In the genomic region with DNA sequence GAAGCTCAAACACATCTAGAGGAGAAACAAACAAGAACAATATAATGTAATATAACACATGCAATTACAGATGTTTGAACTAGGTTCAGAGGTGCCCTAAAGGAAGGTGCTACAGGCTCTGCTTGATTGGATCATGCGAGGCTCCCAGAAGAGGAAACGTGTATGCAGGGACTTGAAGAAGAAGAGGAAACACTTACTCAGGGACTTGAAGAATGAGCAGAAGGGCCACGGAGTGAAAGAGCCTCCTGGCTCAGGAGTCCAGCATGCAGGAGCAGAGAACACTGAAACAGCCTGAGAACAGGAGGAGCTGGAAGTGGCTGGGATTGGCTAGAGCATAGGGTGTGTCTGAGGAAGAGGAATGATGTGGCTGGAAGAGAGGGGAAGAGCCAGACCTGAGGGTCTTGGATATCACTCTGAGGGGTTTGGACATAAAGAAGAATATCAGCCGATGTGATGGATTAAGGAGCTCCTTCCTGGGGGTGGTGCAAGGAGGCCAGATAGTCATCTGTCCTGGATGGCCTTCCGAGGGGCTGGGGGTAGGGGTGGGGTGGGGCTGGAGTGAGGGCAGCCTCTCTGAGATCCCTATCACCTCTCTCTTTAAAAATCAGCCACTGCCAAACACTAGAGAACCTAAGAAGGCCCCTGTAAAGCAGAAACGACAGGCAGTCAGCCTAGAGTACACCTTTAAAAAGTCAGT, we compare ENCODE assay signal across 1 cellular context.
TF ChIP-seq lines count a peak whose summit lies in the region.

No MANE protein-coding gene starts in this region.

TF ChIP-seq in K562, 482 proteins besides CTCF, POLR2A, EP300 and RAD21 (continues in another document):
- TF ChIP-seq, protein P1, sequence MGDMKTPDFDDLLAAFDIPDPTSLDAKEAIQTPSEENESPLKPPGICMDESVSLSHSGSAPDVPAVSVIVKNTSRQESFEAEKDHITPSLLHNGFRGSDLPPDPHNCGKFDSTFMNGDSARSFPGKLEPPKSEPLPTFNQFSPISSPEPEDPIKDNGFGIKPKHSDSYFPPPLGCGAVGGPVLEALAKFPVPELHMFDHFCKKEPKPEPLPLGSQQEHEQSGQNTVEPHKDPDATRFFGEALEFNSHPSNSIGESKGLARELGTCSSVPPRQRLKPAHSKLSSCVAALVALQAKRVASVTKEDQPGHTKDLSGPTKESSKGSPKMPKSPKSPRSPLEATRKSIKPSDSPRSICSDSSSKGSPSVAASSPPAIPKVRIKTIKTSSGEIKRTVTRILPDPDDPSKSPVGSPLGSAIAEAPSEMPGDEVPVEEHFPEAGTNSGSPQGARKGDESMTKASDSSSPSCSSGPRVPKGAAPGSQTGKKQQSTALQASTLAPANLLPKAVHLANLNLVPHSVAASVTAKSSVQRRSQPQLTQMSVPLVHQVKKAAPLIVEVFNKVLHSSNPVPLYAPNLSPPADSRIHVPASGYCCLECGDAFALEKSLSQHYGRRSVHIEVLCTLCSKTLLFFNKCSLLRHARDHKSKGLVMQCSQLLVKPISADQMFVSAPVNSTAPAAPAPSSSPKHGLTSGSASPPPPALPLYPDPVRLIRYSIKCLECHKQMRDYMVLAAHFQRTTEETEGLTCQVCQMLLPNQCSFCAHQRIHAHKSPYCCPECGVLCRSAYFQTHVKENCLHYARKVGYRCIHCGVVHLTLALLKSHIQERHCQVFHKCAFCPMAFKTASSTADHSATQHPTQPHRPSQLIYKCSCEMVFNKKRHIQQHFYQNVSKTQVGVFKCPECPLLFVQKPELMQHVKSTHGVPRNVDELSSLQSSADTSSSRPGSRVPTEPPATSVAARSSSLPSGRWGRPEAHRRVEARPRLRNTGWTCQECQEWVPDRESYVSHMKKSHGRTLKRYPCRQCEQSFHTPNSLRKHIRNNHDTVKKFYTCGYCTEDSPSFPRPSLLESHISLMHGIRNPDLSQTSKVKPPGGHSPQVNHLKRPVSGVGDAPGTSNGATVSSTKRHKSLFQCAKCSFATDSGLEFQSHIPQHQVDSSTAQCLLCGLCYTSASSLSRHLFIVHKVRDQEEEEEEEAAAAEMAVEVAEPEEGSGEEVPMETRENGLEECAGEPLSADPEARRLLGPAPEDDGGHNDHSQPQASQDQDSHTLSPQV (IDR thresholded peaks at IDR 0.05), result peak; percentile 4; the same call in 1 of the 2 replicates
- peak; percentile 48; the same call in 1 of the 2 replicates for TF ChIP-seq DPF2 (IDR thresholded peaks at IDR 0.05)
- TF ChIP-seq CXXC5 (CRISPR knock-in tag; IDR thresholded peaks at IDR 0.05), result peak; percentile 16; the same call in 1 of the 2 replicates
- TF ChIP-seq ELF1 (tag; IDR thresholded peaks at IDR 0.05), result 0 out of 2 replicates have a peak, but pooled peaks have one; percentile 18
- TF ChIP-seq, protein P2, sequence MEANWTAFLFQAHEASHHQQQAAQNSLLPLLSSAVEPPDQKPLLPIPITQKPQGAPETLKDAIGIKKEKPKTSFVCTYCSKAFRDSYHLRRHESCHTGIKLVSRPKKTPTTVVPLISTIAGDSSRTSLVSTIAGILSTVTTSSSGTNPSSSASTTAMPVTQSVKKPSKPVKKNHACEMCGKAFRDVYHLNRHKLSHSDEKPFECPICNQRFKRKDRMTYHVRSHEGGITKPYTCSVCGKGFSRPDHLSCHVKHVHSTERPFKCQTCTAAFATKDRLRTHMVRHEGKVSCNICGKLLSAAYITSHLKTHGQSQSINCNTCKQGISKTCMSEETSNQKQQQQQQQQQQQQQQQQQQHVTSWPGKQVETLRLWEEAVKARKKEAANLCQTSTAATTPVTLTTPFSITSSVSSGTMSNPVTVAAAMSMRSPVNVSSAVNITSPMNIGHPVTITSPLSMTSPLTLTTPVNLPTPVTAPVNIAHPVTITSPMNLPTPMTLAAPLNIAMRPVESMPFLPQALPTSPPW (CRISPR knock-in tag; IDR thresholded peaks at IDR 0.05), result peak; percentile 49; the same call in 1 of the 2 replicates
- peak; percentile 45; the same call in 1 of the 2 replicates for TF ChIP-seq HDGF (IDR thresholded peaks at IDR 0.05)
- TF ChIP-seq, protein P3, sequence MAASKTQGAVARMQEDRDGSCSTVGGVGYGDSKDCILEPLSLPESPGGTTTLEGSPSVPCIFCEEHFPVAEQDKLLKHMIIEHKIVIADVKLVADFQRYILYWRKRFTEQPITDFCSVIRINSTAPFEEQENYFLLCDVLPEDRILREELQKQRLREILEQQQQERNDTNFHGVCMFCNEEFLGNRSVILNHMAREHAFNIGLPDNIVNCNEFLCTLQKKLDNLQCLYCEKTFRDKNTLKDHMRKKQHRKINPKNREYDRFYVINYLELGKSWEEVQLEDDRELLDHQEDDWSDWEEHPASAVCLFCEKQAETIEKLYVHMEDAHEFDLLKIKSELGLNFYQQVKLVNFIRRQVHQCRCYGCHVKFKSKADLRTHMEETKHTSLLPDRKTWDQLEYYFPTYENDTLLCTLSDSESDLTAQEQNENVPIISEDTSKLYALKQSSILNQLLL (CRISPR knock-in tag; IDR thresholded peaks at IDR 0.05; ENCODE audit: borderline replicate concordance), result no peak
- TF ChIP-seq, protein P4, sequence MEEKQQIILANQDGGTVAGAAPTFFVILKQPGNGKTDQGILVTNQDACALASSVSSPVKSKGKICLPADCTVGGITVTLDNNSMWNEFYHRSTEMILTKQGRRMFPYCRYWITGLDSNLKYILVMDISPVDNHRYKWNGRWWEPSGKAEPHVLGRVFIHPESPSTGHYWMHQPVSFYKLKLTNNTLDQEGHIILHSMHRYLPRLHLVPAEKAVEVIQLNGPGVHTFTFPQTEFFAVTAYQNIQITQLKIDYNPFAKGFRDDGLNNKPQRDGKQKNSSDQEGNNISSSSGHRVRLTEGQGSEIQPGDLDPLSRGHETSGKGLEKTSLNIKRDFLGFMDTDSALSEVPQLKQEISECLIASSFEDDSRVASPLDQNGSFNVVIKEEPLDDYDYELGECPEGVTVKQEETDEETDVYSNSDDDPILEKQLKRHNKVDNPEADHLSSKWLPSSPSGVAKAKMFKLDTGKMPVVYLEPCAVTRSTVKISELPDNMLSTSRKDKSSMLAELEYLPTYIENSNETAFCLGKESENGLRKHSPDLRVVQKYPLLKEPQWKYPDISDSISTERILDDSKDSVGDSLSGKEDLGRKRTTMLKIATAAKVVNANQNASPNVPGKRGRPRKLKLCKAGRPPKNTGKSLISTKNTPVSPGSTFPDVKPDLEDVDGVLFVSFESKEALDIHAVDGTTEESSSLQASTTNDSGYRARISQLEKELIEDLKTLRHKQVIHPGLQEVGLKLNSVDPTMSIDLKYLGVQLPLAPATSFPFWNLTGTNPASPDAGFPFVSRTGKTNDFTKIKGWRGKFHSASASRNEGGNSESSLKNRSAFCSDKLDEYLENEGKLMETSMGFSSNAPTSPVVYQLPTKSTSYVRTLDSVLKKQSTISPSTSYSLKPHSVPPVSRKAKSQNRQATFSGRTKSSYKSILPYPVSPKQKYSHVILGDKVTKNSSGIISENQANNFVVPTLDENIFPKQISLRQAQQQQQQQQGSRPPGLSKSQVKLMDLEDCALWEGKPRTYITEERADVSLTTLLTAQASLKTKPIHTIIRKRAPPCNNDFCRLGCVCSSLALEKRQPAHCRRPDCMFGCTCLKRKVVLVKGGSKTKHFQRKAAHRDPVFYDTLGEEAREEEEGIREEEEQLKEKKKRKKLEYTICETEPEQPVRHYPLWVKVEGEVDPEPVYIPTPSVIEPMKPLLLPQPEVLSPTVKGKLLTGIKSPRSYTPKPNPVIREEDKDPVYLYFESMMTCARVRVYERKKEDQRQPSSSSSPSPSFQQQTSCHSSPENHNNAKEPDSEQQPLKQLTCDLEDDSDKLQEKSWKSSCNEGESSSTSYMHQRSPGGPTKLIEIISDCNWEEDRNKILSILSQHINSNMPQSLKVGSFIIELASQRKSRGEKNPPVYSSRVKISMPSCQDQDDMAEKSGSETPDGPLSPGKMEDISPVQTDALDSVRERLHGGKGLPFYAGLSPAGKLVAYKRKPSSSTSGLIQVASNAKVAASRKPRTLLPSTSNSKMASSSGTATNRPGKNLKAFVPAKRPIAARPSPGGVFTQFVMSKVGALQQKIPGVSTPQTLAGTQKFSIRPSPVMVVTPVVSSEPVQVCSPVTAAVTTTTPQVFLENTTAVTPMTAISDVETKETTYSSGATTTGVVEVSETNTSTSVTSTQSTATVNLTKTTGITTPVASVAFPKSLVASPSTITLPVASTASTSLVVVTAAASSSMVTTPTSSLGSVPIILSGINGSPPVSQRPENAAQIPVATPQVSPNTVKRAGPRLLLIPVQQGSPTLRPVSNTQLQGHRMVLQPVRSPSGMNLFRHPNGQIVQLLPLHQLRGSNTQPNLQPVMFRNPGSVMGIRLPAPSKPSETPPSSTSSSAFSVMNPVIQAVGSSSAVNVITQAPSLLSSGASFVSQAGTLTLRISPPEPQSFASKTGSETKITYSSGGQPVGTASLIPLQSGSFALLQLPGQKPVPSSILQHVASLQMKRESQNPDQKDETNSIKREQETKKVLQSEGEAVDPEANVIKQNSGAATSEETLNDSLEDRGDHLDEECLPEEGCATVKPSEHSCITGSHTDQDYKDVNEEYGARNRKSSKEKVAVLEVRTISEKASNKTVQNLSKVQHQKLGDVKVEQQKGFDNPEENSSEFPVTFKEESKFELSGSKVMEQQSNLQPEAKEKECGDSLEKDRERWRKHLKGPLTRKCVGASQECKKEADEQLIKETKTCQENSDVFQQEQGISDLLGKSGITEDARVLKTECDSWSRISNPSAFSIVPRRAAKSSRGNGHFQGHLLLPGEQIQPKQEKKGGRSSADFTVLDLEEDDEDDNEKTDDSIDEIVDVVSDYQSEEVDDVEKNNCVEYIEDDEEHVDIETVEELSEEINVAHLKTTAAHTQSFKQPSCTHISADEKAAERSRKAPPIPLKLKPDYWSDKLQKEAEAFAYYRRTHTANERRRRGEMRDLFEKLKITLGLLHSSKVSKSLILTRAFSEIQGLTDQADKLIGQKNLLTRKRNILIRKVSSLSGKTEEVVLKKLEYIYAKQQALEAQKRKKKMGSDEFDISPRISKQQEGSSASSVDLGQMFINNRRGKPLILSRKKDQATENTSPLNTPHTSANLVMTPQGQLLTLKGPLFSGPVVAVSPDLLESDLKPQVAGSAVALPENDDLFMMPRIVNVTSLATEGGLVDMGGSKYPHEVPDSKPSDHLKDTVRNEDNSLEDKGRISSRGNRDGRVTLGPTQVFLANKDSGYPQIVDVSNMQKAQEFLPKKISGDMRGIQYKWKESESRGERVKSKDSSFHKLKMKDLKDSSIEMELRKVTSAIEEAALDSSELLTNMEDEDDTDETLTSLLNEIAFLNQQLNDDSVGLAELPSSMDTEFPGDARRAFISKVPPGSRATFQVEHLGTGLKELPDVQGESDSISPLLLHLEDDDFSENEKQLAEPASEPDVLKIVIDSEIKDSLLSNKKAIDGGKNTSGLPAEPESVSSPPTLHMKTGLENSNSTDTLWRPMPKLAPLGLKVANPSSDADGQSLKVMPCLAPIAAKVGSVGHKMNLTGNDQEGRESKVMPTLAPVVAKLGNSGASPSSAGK (IDR thresholded peaks at IDR 0.05), result peak; percentile 42; the same call in 1 of the 2 replicates
- TF ChIP-seq CHD4 (IDR thresholded peaks at IDR 0.05; ENCODE audit: insufficient read depth, insufficient replicate concordance, low read depth, low read length, poor library complexity, severe bottlenecking), result no peak
- peak in 1 of 2 experiments; percentile 15; a peak in 1 of 4 replicates for TF ChIP-seq FOXK2 (conservative IDR thresholded peaks at IDR 0.05 in 1 of 2, IDR thresholded peaks at IDR 0.05 in 1 of 2; ENCODE audit: low read depth in 2 of 2)
- no peak for TF ChIP-seq ZNF354B (CRISPR knock-in tag; IDR thresholded peaks at IDR 0.05)
- no peak for TF ChIP-seq PCBP1 (IDR thresholded peaks at IDR 0.05; ENCODE audit: low read depth, low read length, poor library complexity, severe bottlenecking)
- peak; percentile 53 for TF ChIP-seq POLR2B (IDR thresholded peaks at IDR 0.05; ENCODE audit: low read depth, partially characterized antibody)
- TF ChIP-seq ZNF668 (CRISPR knock-in tag; IDR thresholded peaks at IDR 0.05), result peak; percentile 19; the same call in 1 of the 2 replicates
- TF ChIP-seq ZNF263 (CRISPR knock-in tag; IDR thresholded peaks at IDR 0.05; ENCODE audit: borderline replicate concordance), result 0 out of 2 replicates have a peak, but pooled peaks have one; percentile 21
- 0 out of 4 replicates have a peak, but pooled peaks of 1 of the 2 experiments have one; percentile 28 for TF ChIP-seq HDAC1 (IDR thresholded peaks at IDR 0.05)
- TF ChIP-seq, protein P5, sequence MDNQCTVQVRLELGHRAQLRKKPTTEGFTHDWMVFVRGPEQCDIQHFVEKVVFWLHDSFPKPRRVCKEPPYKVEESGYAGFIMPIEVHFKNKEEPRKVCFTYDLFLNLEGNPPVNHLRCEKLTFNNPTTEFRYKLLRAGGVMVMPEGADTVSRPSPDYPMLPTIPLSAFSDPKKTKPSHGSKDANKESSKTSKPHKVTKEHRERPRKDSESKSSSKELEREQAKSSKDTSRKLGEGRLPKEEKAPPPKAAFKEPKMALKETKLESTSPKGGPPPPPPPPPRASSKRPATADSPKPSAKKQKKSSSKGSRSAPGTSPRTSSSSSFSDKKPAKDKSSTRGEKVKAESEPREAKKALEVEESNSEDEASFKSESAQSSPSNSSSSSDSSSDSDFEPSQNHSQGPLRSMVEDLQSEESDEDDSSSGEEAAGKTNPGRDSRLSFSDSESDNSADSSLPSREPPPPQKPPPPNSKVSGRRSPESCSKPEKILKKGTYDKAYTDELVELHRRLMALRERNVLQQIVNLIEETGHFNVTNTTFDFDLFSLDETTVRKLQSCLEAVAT (IDR thresholded peaks at IDR 0.05), result 0 out of 4 replicates have a peak, but pooled peaks of 1 of the 2 experiments have one; percentile 50
- TF ChIP-seq TBP (optimal IDR thresholded peaks at IDR 0.05; ENCODE audit: low read depth, low read length), result peak; percentile 13
- 0 out of 2 replicates have a peak, but pooled peaks have one; percentile 4 for TF ChIP-seq FOSL1 (tag; conservative IDR thresholded peaks at IDR 0.05)
- 0 out of 2 replicates have a peak, but pooled peaks have one; percentile 37 for TF ChIP-seq OTX1 (CRISPR knock-in tag; IDR thresholded peaks at IDR 0.05)
- 0 out of 4 replicates have a peak, but pooled peaks of 1 of the 2 experiments have one; percentile 39 for TF ChIP-seq MAZ (CRISPR knock-in tag; conservative IDR thresholded peaks at IDR 0.05 in 1 of 2, IDR thresholded peaks at IDR 0.05 in 1 of 2)
- TF ChIP-seq CTBP1 (IDR thresholded peaks at IDR 0.05; ENCODE audit: borderline replicate concordance), result peak; percentile 47; the same call in 1 of the 2 replicates
- TF ChIP-seq PHF8 (IDR thresholded peaks at IDR 0.05; ENCODE audit: borderline replicate concordance, low read length), result 0 out of 2 replicates have a peak, but pooled peaks have one; percentile 24
- no peak for TF ChIP-seq ZBTB7A (IDR thresholded peaks at IDR 0.05; ENCODE audit: borderline replicate concordance, control insufficient read depth, low read depth, low read length)
- TF ChIP-seq L3MBTL2 (IDR thresholded peaks at IDR 0.05), result peak; percentile 52
- TF ChIP-seq DIDO1 (tag; IDR thresholded peaks at IDR 0.05; ENCODE audit: low read depth), result no peak
- TF ChIP-seq SMARCA4 (IDR thresholded peaks at IDR 0.05), result peak; percentile 13; the same call in 1 of the 2 replicates
- TF ChIP-seq SUPT5H (IDR thresholded peaks at IDR 0.05), result peak; percentile 42; the same call in 1 of the 2 replicates
- no peak for TF ChIP-seq TAF9B (IDR thresholded peaks at IDR 0.05; ENCODE audit: partially characterized antibody)
- 0 out of 2 replicates have a peak, but pooled peaks have one; percentile 6 for TF ChIP-seq TAF7 (tag; IDR thresholded peaks at IDR 0.05)
- peak; percentile 10; the same call in 1 of the 2 replicates for TF ChIP-seq SOX6 (IDR thresholded peaks at IDR 0.05)
